In the genomic region with DNA sequence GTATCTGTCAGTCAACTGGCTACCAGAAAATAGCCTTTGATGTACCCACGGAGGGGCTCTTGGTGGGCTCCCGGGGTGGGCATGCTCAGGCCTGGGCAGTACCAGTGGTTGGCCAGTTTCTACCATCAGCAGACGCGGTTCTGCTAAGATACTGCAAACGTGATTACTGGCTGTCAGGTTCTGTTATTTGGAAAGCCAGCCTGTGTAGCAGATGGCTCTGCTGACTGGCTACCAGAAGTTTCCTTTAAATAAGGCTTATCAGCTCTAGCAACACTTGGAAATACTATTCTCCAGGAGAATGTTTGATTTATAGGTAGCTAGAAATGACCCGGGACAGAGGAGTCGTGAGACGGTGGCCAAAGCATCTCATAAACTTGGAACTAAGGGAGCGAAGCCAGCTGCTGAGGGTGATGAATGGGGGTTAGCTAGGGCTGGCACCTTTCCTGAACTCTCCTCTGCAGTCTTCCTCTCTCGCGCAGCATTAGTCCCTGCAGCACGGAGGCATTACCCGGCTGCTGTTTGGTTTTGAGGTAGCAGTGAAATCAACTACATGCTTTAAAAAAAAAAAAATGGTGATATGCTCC, we compare ENCODE assay signal across 8 cellular contexts.
DNase-seq lines count a peak whose midpoint lies in the region; ATAC-seq and TF ChIP-seq lines count a peak whose summit lies in the region.

No MANE protein-coding gene starts in this region.

- H3K9me3 ChIP-seq in Caco-2 (no peaks in the 10 kb centered on the region), neuronal stem cell (replicated peaks in 1 of 2; ENCODE audit: control insufficient read depth in 2 of 2, insufficient read depth in 1 of 2, low read depth in 1 of 2, low read length in 2 of 2) (no peaks in the 10 kb centered on the region)

- no CpG with 5 or more reads among the region's 13 CpGs for WGBS in neuronal stem cell (ENCODE audit: extremely low coverage in 2 of 2, insufficient read length in 2 of 2, insufficient replicate concordance in 1 of 2), 2 donors

- H3K4me1 Mint-ChIP-seq in Caco-2 (ENCODE audit: low read depth, unreplicated experiment) (no peaks in the 10 kb centered on the region), endothelial cell (ENCODE audit: unreplicated experiment) (peaks cover 44% of the 10 kb centered on the region)

- no peak for DNase-seq in Caco-2
- peak; percentile 64 for DNase-seq in NCI-H2171 treated with DMSO at 0.1 percent for 48 hours (lab: John Stamatoyannopoulos, UW)
- no peak for DNase-seq in endothelial cell (ENCODE audit: low spot score)
- DNase-seq in neuronal stem cell (ENCODE audit: low spot score), result no peak
- no peak for DNase-seq in AG08396 (ENCODE audit: low spot score)
- DNase-seq in activated naive CD4-positive, alpha-beta T cell treated with anti-CD3 and anti-CD28 coated beads, Interleukin-2, amount 50 U/mL, for 16 hours, result no peak

- H4K8ac ChIP-seq in neuronal stem cell (ENCODE audit: low read depth, low read length), result no peak overlapping the region

- intact Hi-C loops in Caco-2 (cut with micrococcal nuclease; ENCODE audit: unreplicated experiment), result no loop called here

- H3K4me3 ChIP-seq in Caco-2 (ENCODE audit: low read depth, low read length) (peak overlapping the region; percentile 30), neuronal stem cell (ENCODE audit: low read length in 2 of 2) (peak overlapping the region in 1 of 2 donors; percentile 26)

- H3K9me3 Mint-ChIP-seq in Caco-2 (ENCODE audit: unreplicated experiment) (no peaks in the 10 kb centered on the region), endothelial cell (ENCODE audit: unreplicated experiment) (no peaks in the 10 kb centered on the region)

- no TSS peak for BruUV-seq in Caco-2 (replicated peaks; lab: Mats Ljungman, UMichigan)

- CTCF ChIA-PET in Caco-2 (lab: Charles Lee), result no interaction called here

- H3K36me3 Mint-ChIP-seq in Caco-2 (ENCODE audit: insufficient read depth, unreplicated experiment) (no peaks in the 10 kb centered on the region), endothelial cell (ENCODE audit: low read depth, unreplicated experiment) (peaks cover 4% of the 10 kb centered on the region)

- no peak overlapping the region for H3K14ac ChIP-seq in neuronal stem cell (ENCODE audit: low read length)

- peak overlapping the region; percentile 36 for H2AFZ ChIP-seq in neuronal stem cell (ENCODE audit: low read length)

- H3K23ac ChIP-seq in neuronal stem cell (ENCODE audit: low read depth, low read length, poor library complexity), result no peak overlapping the region

- H3K27me3 ChIP-seq in Caco-2 (replicated peaks; ENCODE audit: control insufficient read depth, insufficient read depth, low read length), result no peaks in the 10 kb centered on the region
- H3K27me3 ChIP-seq in neuronal stem cell (ENCODE audit: control insufficient read depth in 3 of 3, insufficient read depth in 3 of 3, low read depth in 1 of 3, low read length in 3 of 3), result no peaks in the 10 kb centered on the region

- H3K4me1 ChIP-seq in Caco-2 (no peaks in the 10 kb centered on the region), neuronal stem cell (ENCODE audit: control insufficient read depth in 2 of 2, insufficient read depth in 1 of 2, low read depth in 1 of 2, low read length in 2 of 2) (peaks cover 17 to 27% of the 10 kb centered on the region in 2 donors)

- POLR2A ChIA-PET in Caco-2 (lab: Charles Lee), result no interaction called here

- no peak overlapping the region for H3K27ac ChIP-seq in neuronal stem cell (replicated peaks; ENCODE audit: low read length)

- H2BK12ac ChIP-seq in neuronal stem cell (ENCODE audit: low read length), result no peak overlapping the region

- H3K27me3 Mint-ChIP-seq in Caco-2 (ENCODE audit: insufficient read depth, unreplicated experiment), result no peaks in the 10 kb centered on the region
- peaks cover 6% of the 10 kb centered on the region for H3K27me3 Mint-ChIP-seq in endothelial cell (ENCODE audit: unreplicated experiment)

- H2BK5ac ChIP-seq in neuronal stem cell (ENCODE audit: low read length), result no peak overlapping the region

- H2BK15ac ChIP-seq in neuronal stem cell (ENCODE audit: low read length), result no peak overlapping the region

- no peak overlapping the region for H2BK120ac ChIP-seq in neuronal stem cell (ENCODE audit: low read depth, low read length)

- H3K4me2 ChIP-seq in neuronal stem cell (ENCODE audit: insufficient read depth, low read length, poor library complexity, severe bottlenecking), result no peak overlapping the region

- peak overlapping the region; percentile 70 for H3K4me3 Mint-ChIP-seq in Caco-2 (ENCODE audit: unreplicated experiment)
- H3K4me3 Mint-ChIP-seq in endothelial cell (ENCODE audit: unreplicated experiment), result peak overlapping the region; percentile 44

- peak overlapping the region; percentile 8 for H2AK5ac ChIP-seq in neuronal stem cell (ENCODE audit: low read depth, low read length)

- no peak overlapping the region for H4K91ac ChIP-seq in neuronal stem cell (ENCODE audit: low read depth, low read length, poor library complexity)

- H3K4ac ChIP-seq in neuronal stem cell (ENCODE audit: low read length), result no peak overlapping the region

- no peak overlapping the region for H3K9ac ChIP-seq in neuronal stem cell (ENCODE audit: low read depth, low read length, poor library complexity)

- H3K27ac Mint-ChIP-seq in Caco-2 (ENCODE audit: unreplicated experiment) (no peak overlapping the region), endothelial cell (ENCODE audit: unreplicated experiment) (no peak overlapping the region)

- TF ChIP-seq CTCF in Caco-2 (IDR thresholded peaks at IDR 0.05; ENCODE audit: insufficient read depth in 1 of 2, low read depth in 1 of 2, low read length in 1 of 2, severe bottlenecking in 1 of 2, unreplicated experiment in 1 of 2), result no peak
- TF ChIP-seq CTCF in endothelial cell (IDR thresholded peaks at IDR 0.05; ENCODE audit: unreplicated experiment), result no peak

- ATAC-seq in GM19467 (IDR thresholded peaks at IDR 0.05; ENCODE audit: unreplicated experiment) (no peak), HG02981 (IDR thresholded peaks at IDR 0.05; ENCODE audit: unreplicated experiment) (no peak)

- peak overlapping the region; percentile 1 for H3K18ac ChIP-seq in neuronal stem cell (ENCODE audit: low read length)

- peaks cover 7% of the 10 kb centered on the region for H3K79me1 ChIP-seq in neuronal stem cell (ENCODE audit: low read depth, low read length)

- H3K36me3 ChIP-seq in Caco-2 (ENCODE audit: control insufficient read depth, insufficient read depth, low read length) (no peaks in the 10 kb centered on the region), neuronal stem cell (replicated peaks in 1 of 2; ENCODE audit: control insufficient read depth in 2 of 2, insufficient read depth in 2 of 2, low read length in 2 of 2) (no peaks in the 10 kb centered on the region)
